ENCODE assay signal across 9 cellular contexts in the genomic region with DNA sequence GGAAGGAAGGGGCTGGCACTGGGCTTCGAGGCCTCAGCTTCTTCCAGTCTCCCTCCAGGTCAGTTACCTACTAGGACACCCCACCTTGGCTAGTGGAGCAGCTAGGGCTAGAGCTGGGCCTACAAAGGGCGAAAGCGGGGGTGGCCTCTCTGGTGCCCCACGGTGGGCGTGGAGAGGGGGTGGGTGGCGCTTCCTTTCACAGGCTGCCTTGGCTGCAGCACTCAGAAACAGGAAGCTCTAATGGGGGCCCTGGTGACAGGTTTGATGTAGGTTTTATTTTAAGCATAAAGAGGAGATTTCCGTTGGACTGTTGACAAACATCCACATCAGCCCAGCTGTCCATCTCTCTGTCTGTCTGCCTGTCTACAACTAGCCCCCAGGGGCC. TPM values are rescaled to one million over a fixed set of nuclear protein-coding genes. Genes with fewer than 3 reads are reported as not detected.
DNase-seq lines count a peak whose midpoint lies in the region; ATAC-seq lines count a peak whose summit lies in the region.
"Had no signal": no experiment of that assay in that cellular context is flagged by ENCODE, and none has a peak within 500 bp of the region (broad histone marks: within the 10 kb centered on the region; RNA-seq: fewer than 3 reads in every experiment).

No MANE protein-coding gene starts in this region.

- no peak overlapping the region for H3K4ac ChIP-seq in trophoblast cell (ENCODE audit: low read depth, low read length)

- H4K12ac ChIP-seq in trophoblast cell (ENCODE audit: low read depth, low read length), result no peak overlapping the region

- no peak overlapping the region for H3K14ac ChIP-seq in trophoblast cell (ENCODE audit: low read length)

- H2BK120ac ChIP-seq in trophoblast cell (ENCODE audit: insufficient read depth, low read length, poor library complexity), result no peak overlapping the region

- no peak overlapping the region for H3K18ac ChIP-seq in trophoblast cell (ENCODE audit: low read length)

- H3K27me3 Mint-ChIP-seq in activated CD4-positive, alpha-beta T cell treated with anti-CD3 and anti-CD28 coated beads for 36 hours, result no peaks in the 10 kb centered on the region

- H3K4me1 ChIP-seq in trophoblast cell (ENCODE audit: control insufficient read depth in 1 of 2, insufficient read depth in 2 of 2, low read length in 2 of 2), result peaks cover 28 to 31% of the 10 kb centered on the region in 2 experiments

- H3K27ac ChIP-seq in trophoblast cell (ENCODE audit: low read depth, low read length), result no peak overlapping the region

- no peak overlapping the region for H3K4me2 ChIP-seq in trophoblast cell (ENCODE audit: low read length)

- no peak overlapping the region for H2BK12ac ChIP-seq in trophoblast cell (ENCODE audit: low read length)

- H4K8ac ChIP-seq in trophoblast cell (ENCODE audit: low read depth, low read length), result no peak overlapping the region

- H3K9me3 Mint-ChIP-seq in activated CD4-positive, alpha-beta T cell treated with anti-CD3 and anti-CD28 coated beads for 36 hours (ENCODE audit: low read depth), result peaks cover 2% of the 10 kb centered on the region

- no peaks in the 10 kb centered on the region for H3K27me3 ChIP-seq in trophoblast cell (ENCODE audit: insufficient read depth, low read length)

- peak; percentile 50 for ATAC-seq in HG03159 (IDR thresholded peaks at IDR 0.05; ENCODE audit: unreplicated experiment)
- ATAC-seq in activated CD4-positive, alpha-beta T cell treated with anti-CD3 and anti-CD28 coated beads for 36 hours, result peak; percentile 18

- no peak overlapping the region for H3K4me3 ChIP-seq in trophoblast cell (ENCODE audit: low read depth, low read length)

- WGBS in trophoblast cell (ENCODE audit: extremely low coverage, insufficient coverage, insufficient read length), result no CpG with 5 or more reads among the region's 7 CpGs

- CTCF ChIA-PET in activated CD4-positive, alpha-beta T cell treated with anti-CD3 and anti-CD28 coated beads for 36 hours (lab: Charles Lee), result interaction anchor here (0.6 to 2.9 kb wide), 4 partner anchors 8 to 110 kb away, joined by 3 to 9 read pairs (median 4); a partner anchor contains a TSS

- peaks cover 9 to 17% of the 10 kb centered on the region in 2 experiments for H3K36me3 ChIP-seq in trophoblast cell (ENCODE audit: control insufficient read depth in 1 of 2, insufficient read depth in 2 of 2, low read length in 2 of 2)

- H3K23ac ChIP-seq in trophoblast cell (ENCODE audit: low read length), result no peak overlapping the region

- H3K79me2 ChIP-seq in trophoblast cell (ENCODE audit: control insufficient read depth, insufficient read depth, low read length, poor library complexity), result peaks cover 10% of the 10 kb centered on the region

- DNase-seq in Ammon's horn (ENCODE audit: low spot score), result peak; percentile 34
- peak; percentile 66 for DNase-seq in activated CD4-positive, alpha-beta T cell treated with anti-CD3 and anti-CD28 coated beads for 36 hours
- peak; percentile 82 for DNase-seq in germinal center (ENCODE audit: low spot score)
- DNase-seq in AG08395 (ENCODE audit: low spot score), result no peak
- DNase-seq in NCI-H748 (lab: John Stamatoyannopoulos, UW; ENCODE audit: unreplicated experiment), result no peak
- no peak for DNase-seq in trophoblast cell
- no peak for DNase-seq in iPS-NIHi11 (ENCODE audit: low spot score)
- DNase-seq: cortex of kidney had no signal

- H3K9me3 ChIP-seq in trophoblast cell (ENCODE audit: insufficient read depth, low read depth, low read length), result no peaks in the 10 kb centered on the region

- H4K91ac ChIP-seq in trophoblast cell (ENCODE audit: low read depth, low read length), result no peak overlapping the region

- H3K4me1 Mint-ChIP-seq in activated CD4-positive, alpha-beta T cell treated with anti-CD3 and anti-CD28 coated beads for 36 hours, result peaks cover 54% of the 10 kb centered on the region

- H2BK5ac ChIP-seq in trophoblast cell (ENCODE audit: low read depth, low read length, poor library complexity), result no peak overlapping the region

- POLR2A ChIA-PET in activated CD4-positive, alpha-beta T cell treated with anti-CD3 and anti-CD28 coated beads for 36 hours (lab: Charles Lee), result no interaction called here

- no peak overlapping the region for H2AFZ ChIP-seq in trophoblast cell (ENCODE audit: insufficient read depth, low read length, poor library complexity)

- peak overlapping the region; percentile 90 for H3K27ac Mint-ChIP-seq in activated CD4-positive, alpha-beta T cell treated with anti-CD3 and anti-CD28 coated beads for 36 hours

- H3K4me3 Mint-ChIP-seq in activated CD4-positive, alpha-beta T cell treated with anti-CD3 and anti-CD28 coated beads for 36 hours, result peak overlapping the region; percentile 72

- no peak overlapping the region for H2AK5ac ChIP-seq in trophoblast cell (ENCODE audit: low read length)

- peaks cover 14% of the 10 kb centered on the region for H3K36me3 Mint-ChIP-seq in activated CD4-positive, alpha-beta T cell treated with anti-CD3 and anti-CD28 coated beads for 36 hours (ENCODE audit: low read depth)

- intact Hi-C loops in activated CD4-positive, alpha-beta T cell treated with anti-CD3 and anti-CD28 coated beads for 36 hours (cut with DNase I, micrococcal nuclease), result loop anchor here in 1 of 2 experiments (2.0 kb wide), 1 partner anchor 14 kb away; a partner anchor contains a TSS

- peaks cover 8% of the 10 kb centered on the region for H3K79me1 ChIP-seq in trophoblast cell (ENCODE audit: low read length)

- H3K9ac ChIP-seq in trophoblast cell (ENCODE audit: low read length), result no peak overlapping the region

RNA-seq across cellular contexts. Expression of a gene that starts 13.4 kb away (rescaled TPM):
- total RNA-seq in activated CD4-positive, alpha-beta T cell treated with anti-CD3 and anti-CD28 coated beads for 36 hours, result 10 to 100 TPM; 15.5 TPM
- polyA plus RNA-seq in trophoblast cell (2013), result 55.7 and 66.2 TPM in 2 replicates

Comparison
In these comparisons a context has a peak if more than half of its experiments do, and no peak if none do; other contexts are left out.
1. DNase-seq: peak in Ammon's horn (single experiment), activated CD4-positive, alpha-beta T cell treated with anti-CD3 and anti-CD28 coated beads for 36 hours (single experiment) and germinal center (single experiment); none in AG08395 (single experiment), NCI-H748 (single experiment), trophoblast cell (0 of 2) and iPS-NIHi11 (single experiment).